In the genomic region with DNA sequence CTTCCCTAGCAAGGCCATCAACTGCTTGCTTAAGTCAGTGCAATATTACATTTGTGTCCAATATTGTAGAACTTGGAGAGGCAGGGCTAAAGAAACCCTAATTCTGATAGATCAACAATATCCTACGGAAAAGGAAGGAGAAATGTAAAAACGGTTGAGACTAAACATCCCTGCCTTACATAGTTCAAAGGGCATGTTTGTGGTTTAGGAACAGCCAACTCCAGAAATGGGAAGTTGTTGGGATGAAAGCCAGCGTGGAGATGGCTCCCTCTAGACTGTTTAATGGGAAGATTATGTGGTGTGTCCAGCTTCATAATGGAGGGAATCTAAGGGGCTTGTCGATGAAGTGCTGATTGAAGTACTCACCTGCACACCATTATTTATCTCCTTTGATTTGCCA, we compare ENCODE assay signal across 20 cellular contexts.
A peak's percentile ranks its signal among the peaks of the same experiment; 100 is the strongest.
DNase-seq lines count a peak whose midpoint lies in the region; ATAC-seq and TF ChIP-seq lines count a peak whose summit lies in the region.
"Had no signal": no experiment of that assay in that cellular context is flagged by ENCODE, and none has a peak within 500 bp of the region (broad histone marks: within the 10 kb centered on the region; RNA-seq: fewer than 3 reads in every experiment).

No MANE protein-coding gene starts in this region.

- TF ChIP-seq CTCF in C4-2B (conservative IDR thresholded peaks at IDR 0.05) (peak; percentile 13), fibroblast of mammary gland (conservative IDR thresholded peaks at IDR 0.05; ENCODE audit: control insufficient read depth, insufficient read depth, low read depth, low read length) (no peak), right lobe of liver (IDR thresholded peaks at IDR 0.05) (peak in 2 of 4 donors; percentile 16 to 26), WERI-Rb-1 (IDR thresholded peaks at IDR 0.05; ENCODE audit: low read depth, low read length) (no peak)

- WGBS in right lobe of liver (ENCODE audit: insufficient coverage, low coverage, low lambda C conversion rate, missing lambda C conversion rate) = 19% methylated on average over 4 of the region's 4 CpGs

- H3K27me3 ChIP-seq in right lobe of liver = no peaks in the 10 kb centered on the region
- no peaks in the 10 kb centered on the region for H3K27me3 ChIP-seq in WERI-Rb-1 (ENCODE audit: insufficient read depth, low read depth, severe bottlenecking)

- DNase-seq in HT-29 (ENCODE audit: low spot score) (peak; percentile 3), fibroblast of mammary gland (ENCODE audit: low read depth) (peak; percentile 18), right lobe of liver (peak in 1 of 3 donors; percentile 55), WERI-Rb-1 (no peak), NCI-H187 (lab: John Stamatoyannopoulos, UW) (no peak), NCI-H82 treated with DMSO at 0.1 percent for 48 hours (lab: John Stamatoyannopoulos, UW; ENCODE audit: unreplicated experiment) (no peak)
- DNase-seq: CD4-positive, CD25-positive, alpha-beta regulatory T cell; DMS79; NCI-H1105; NCI-H146; NCI-H2029 treated with DMSO at 0.1 percent for 48 hours; NCI-H226; NCI-H510A treated with DMSO at 0.1 percent for 48 hours; NCI-H748 treated with DMSO at 0.1 percent for 48 hours; SHP77 had no signal

- no peak overlapping the region for H3K4me3 ChIP-seq in fibroblast of mammary gland (ENCODE audit: control insufficient read depth, low read depth, low read length)
- H3K4me3 ChIP-seq in right lobe of liver = no peak overlapping the region
- no peak overlapping the region for H3K4me3 ChIP-seq in WERI-Rb-1 (ENCODE audit: low read depth, low read length)
- H3K4me3 ChIP-seq: GM12878, HAP-1 had no signal

- peaks cover 0 to 34% (median 12%) of the 10 kb centered on the region in 4 donors for H3K4me1 ChIP-seq in right lobe of liver
- H3K4me1 ChIP-seq: HAP-1 had no signal

- no peaks in the 10 kb centered on the region for H3K9me3 ChIP-seq in right lobe of liver
- no peaks in the 10 kb centered on the region for H3K9me3 ChIP-seq in WERI-Rb-1 (ENCODE audit: severe bottlenecking)
- H3K9me3 ChIP-seq: HAP-1 had no signal

- no peaks in the 10 kb centered on the region for H3K36me3 ChIP-seq in right lobe of liver
- H3K36me3 ChIP-seq in WERI-Rb-1 = no peaks in the 10 kb centered on the region
- H3K36me3 ChIP-seq: HAP-1 had no signal

- intact Hi-C loops in right lobe of liver (cut with DNase I) = no loop called here

- TF ChIP-seq POLR2A in right lobe of liver (IDR thresholded peaks at IDR 0.05) = no peak

- ATAC-seq in right lobe of liver = peak; percentile 64 to 85 (median 74)
- no peak for ATAC-seq in HG03025 (IDR thresholded peaks at IDR 0.05; ENCODE audit: low FRiP score, unreplicated experiment)
- ATAC-seq: GM12878 had no signal

- H3K27ac ChIP-seq in C4-2B (no peak overlapping the region), right lobe of liver (peak overlapping the region in 1 of 3 donors; percentile 1), WERI-Rb-1 (no peak overlapping the region)
- H3K27ac ChIP-seq: KMS-11 had no signal

Comparison
In these comparisons a context has a peak if more than half of its experiments do, and no peak if none do; other contexts are left out.
1. DNase-seq: peak in HT-29 (single experiment) and fibroblast of mammary gland (single experiment); none in WERI-Rb-1 (single experiment), NCI-H187 (0 of 2) and NCI-H82 treated with DMSO at 0.1 percent for 48 hours (single experiment).